In genomic region chrX:19566359-19567141, GRCh38 we compare ENCODE assay signal across 8 cellular contexts. TPM values are rescaled to one million over a fixed set of nuclear protein-coding genes. Genes with fewer than 3 reads are reported as not detected.
DNase-seq lines count a peak whose midpoint lies in the region; ATAC-seq, FAIRE-seq and TF ChIP-seq lines count a peak whose summit lies in the region.

No MANE protein-coding gene starts in this region.

- H3K27ac ChIP-seq in HUES6 (ENCODE audit: low read depth, low read length), result peak overlapping the region; percentile 38

- peak; percentile 78 for ATAC-seq in activated B cell treated with CpG ODN at 0.5 μM for 24 hours (ENCODE audit: low read depth)
- ATAC-seq in left lobe of liver, result peak; percentile 47

- H3K4me1 Mint-ChIP-seq in activated B cell treated with CpG ODN at 0.5 μM for 24 hours, result peaks cover 22% of the 10 kb centered on the region

- peak overlapping the region; percentile 81 for H3K27ac Mint-ChIP-seq in activated B cell treated with CpG ODN at 0.5 μM for 24 hours

- H3K27me3 ChIP-seq in HUES6 (ENCODE audit: control insufficient read depth, insufficient read depth, low read length), result no peaks in the 10 kb centered on the region

- H3K4me3 ChIP-seq in HUES6 (ENCODE audit: low read depth, low read length), result no peak overlapping the region

- no peak for FAIRE-seq in D721Med (lab: Jason Lieb, UNC)

- no peaks in the 10 kb centered on the region for H3K9me3 Mint-ChIP-seq in activated B cell treated with CpG ODN at 0.5 μM for 24 hours

- no peaks in the 10 kb centered on the region for H3K36me3 ChIP-seq in HUES6 (ENCODE audit: control insufficient read depth, insufficient read depth, low read length)

- peak overlapping the region; percentile 2 for H3K9ac ChIP-seq in HUES6 (ENCODE audit: low read length)

- no peak for TF ChIP-seq CTCF in activated B cell treated with CpG ODN at 0.5 μM for 24 hours (IDR thresholded peaks at IDR 0.05)
- TF ChIP-seq CTCF in D721Med (IDR thresholded peaks at IDR 0.05; ENCODE audit: insufficient read depth, missing control alignments), result no peak

- no peaks in the 10 kb centered on the region for H3K27me3 Mint-ChIP-seq in activated B cell treated with CpG ODN at 0.5 μM for 24 hours

- H3K4me1 ChIP-seq in HUES6 (ENCODE audit: control insufficient read depth, insufficient read depth, low read length), result peaks cover 18% of the 10 kb centered on the region

- H3K9me3 ChIP-seq in HUES6 (ENCODE audit: control insufficient read depth, insufficient read depth, low read depth, low read length), result no peaks in the 10 kb centered on the region

- POLR2A ChIA-PET in activated B cell treated with CpG ODN at 0.5 μM for 24 hours (lab: Charles Lee), result interaction anchor here (0.6 kb wide), 2 partner anchors 9 to 281 kb away, joined by 3 to 4 read pairs; no protein-coding TSS in a partner anchor

- H3K4me3 Mint-ChIP-seq in activated B cell treated with CpG ODN at 0.5 μM for 24 hours, result peak overlapping the region; percentile 11

- peaks cover 41% of the 10 kb centered on the region for H3K36me3 Mint-ChIP-seq in activated B cell treated with CpG ODN at 0.5 μM for 24 hours (ENCODE audit: low read depth)

- CTCF ChIA-PET in activated B cell treated with CpG ODN at 0.5 μM for 24 hours (lab: Charles Lee), result no interaction called here

- intact Hi-C loops in activated B cell treated with CpG ODN at 0.5 μM for 24 hours (cut with micrococcal nuclease), result no loop called here

- peak; percentile 47 for DNase-seq in stimulated activated CD4-positive, alpha-beta T cell treated with anti-CD3 and anti-CD28 coated beads, Interleukin-1b, Interleukin-23, amount 100 ng/mL, for 48 hours
- DNase-seq in stimulated activated CD4-positive, alpha-beta T cell treated with anti-CD3 and anti-CD28 coated beads, Interleukin-12 subunit alpha, Interleukin-12 subunit beta, amount 100 ng/mL, for 4 hours, result no peak
- DNase-seq in activated B cell treated with CpG ODN at 0.5 μM for 24 hours (no peak), left lobe of liver (ENCODE audit: low spot score) (no peak), D721Med (ENCODE audit: insufficient read length, low spot score) (no peak), amniotic stem cell (lab: John Stamatoyannopoulos, UW) (no peak), HUDEP-2 (lab: John Stamatoyannopoulos, UW; ENCODE audit: unreplicated experiment in 76 of 76) (no peak)

RNA-seq across cellular contexts. Expression of gene MAP3K15, which starts 51.2 kb away (rescaled TPM):
- total RNA-seq in activated B cell treated with CpG ODN at 0.5 μM for 24 hours, result 0.11 TPM in 1 of 2 replicates, not detected in the other
- 0.08 TPM for total RNA-seq in left lobe of liver
